Comparison of ENCODE assay signal across 1 cellular context in genomic region chr1:226945858-226946245, GRCh38.
TF ChIP-seq lines count a peak whose summit lies in the region.

No MANE protein-coding gene starts in this region.

TF ChIP-seq in liver, 16 proteins besides CTCF, POLR2A, EP300 and RAD21 (continued from another document):
- TF ChIP-seq REST (IDR thresholded peaks at IDR 0.05) (no peak), ZBTB33 (IDR thresholded peaks at IDR 0.05) (no peak), SP1 (IDR thresholded peaks at IDR 0.05) (no peak), EGR1 (IDR thresholded peaks at IDR 0.05; ENCODE audit: low read depth in 2 of 2) (no peak), HNF4A (conservative IDR thresholded peaks at IDR 0.05) (no peak), TAF1 (conservative IDR thresholded peaks at IDR 0.05) (no peak), YY1 (IDR thresholded peaks at IDR 0.05) (no peak), RXRA (IDR thresholded peaks at IDR 0.05) (no peak), ATF3 (IDR thresholded peaks at IDR 0.05) (no peak), FOXA2 (IDR thresholded peaks at IDR 0.05) (no peak), NR2F2 (IDR thresholded peaks at IDR 0.05) (no peak), FOXA1 (IDR thresholded peaks at IDR 0.05) (no peak), JUND (IDR thresholded peaks at IDR 0.05) (no peak), GABPA (IDR thresholded peaks at IDR 0.05 in 1 of 2, conservative IDR thresholded peaks at IDR 0.05 in 1 of 2) (no peak)
- TF ChIP-seq, protein P1, sequence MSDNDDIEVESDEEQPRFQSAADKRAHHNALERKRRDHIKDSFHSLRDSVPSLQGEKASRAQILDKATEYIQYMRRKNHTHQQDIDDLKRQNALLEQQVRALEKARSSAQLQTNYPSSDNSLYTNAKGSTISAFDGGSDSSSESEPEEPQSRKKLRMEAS (IDR thresholded peaks at IDR 0.05): no peak
